Comparison of ENCODE assay signal across 2 cellular contexts in the genomic region with DNA sequence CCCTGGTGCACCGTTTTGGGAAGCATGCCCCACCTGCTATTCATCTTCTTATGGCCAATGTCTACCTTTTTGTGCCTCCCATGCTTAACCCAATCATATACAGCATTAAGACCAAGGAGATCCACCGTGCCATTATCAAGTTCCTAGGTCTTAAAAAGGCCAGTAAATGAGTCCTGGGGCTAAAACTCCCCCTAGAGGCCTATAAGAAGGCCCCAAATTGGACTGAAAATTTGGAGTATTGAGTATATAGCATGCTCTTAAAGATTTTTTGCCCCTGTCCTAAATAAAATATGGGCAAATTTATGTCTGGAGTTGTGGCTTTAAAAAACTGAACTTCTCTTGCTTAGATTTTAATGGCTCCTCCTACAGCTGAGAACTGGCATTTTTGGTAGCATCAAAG.
TF ChIP-seq lines count a peak whose summit lies in the region.

No MANE protein-coding gene starts in this region.

TF ChIP-seq in SK-N-SH, 30 proteins besides CTCF, POLR2A, EP300 and RAD21 (continued from another document):
- TF ChIP-seq, protein P1, sequence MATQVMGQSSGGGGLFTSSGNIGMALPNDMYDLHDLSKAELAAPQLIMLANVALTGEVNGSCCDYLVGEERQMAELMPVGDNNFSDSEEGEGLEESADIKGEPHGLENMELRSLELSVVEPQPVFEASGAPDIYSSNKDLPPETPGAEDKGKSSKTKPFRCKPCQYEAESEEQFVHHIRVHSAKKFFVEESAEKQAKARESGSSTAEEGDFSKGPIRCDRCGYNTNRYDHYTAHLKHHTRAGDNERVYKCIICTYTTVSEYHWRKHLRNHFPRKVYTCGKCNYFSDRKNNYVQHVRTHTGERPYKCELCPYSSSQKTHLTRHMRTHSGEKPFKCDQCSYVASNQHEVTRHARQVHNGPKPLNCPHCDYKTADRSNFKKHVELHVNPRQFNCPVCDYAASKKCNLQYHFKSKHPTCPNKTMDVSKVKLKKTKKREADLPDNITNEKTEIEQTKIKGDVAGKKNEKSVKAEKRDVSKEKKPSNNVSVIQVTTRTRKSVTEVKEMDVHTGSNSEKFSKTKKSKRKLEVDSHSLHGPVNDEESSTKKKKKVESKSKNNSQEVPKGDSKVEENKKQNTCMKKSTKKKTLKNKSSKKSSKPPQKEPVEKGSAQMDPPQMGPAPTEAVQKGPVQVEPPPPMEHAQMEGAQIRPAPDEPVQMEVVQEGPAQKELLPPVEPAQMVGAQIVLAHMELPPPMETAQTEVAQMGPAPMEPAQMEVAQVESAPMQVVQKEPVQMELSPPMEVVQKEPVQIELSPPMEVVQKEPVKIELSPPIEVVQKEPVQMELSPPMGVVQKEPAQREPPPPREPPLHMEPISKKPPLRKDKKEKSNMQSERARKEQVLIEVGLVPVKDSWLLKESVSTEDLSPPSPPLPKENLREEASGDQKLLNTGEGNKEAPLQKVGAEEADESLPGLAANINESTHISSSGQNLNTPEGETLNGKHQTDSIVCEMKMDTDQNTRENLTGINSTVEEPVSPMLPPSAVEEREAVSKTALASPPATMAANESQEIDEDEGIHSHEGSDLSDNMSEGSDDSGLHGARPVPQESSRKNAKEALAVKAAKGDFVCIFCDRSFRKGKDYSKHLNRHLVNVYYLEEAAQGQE (IDR thresholded peaks at IDR 0.05; ENCODE audit: low read depth, low read length) = no peak
- no peak for TF ChIP-seq RCOR1 (IDR thresholded peaks at IDR 0.05; ENCODE audit: low read length)
- TF ChIP-seq SMC3 (IDR thresholded peaks at IDR 0.05; ENCODE audit: low read depth, low read length) = no peak
- no peak for TF ChIP-seq NFIC (IDR thresholded peaks at IDR 0.05; ENCODE audit: borderline replicate concordance)
- TF ChIP-seq ELF1 (IDR thresholded peaks at IDR 0.05) = no peak
- TF ChIP-seq GATA2 (CRISPR knock-in tag; IDR thresholded peaks at IDR 0.05) = no peak
- TF ChIP-seq SIN3A (IDR thresholded peaks at IDR 0.05; ENCODE audit: borderline replicate concordance, low read depth, low read length) = no peak
- no peak for TF ChIP-seq TCF12 (IDR thresholded peaks at IDR 0.05)
- TF ChIP-seq, protein P2, sequence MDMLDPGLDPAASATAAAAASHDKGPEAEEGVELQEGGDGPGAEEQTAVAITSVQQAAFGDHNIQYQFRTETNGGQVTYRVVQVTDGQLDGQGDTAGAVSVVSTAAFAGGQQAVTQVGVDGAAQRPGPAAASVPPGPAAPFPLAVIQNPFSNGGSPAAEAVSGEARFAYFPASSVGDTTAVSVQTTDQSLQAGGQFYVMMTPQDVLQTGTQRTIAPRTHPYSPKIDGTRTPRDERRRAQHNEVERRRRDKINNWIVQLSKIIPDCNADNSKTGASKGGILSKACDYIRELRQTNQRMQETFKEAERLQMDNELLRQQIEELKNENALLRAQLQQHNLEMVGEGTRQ (IDR thresholded peaks at IDR 0.05; ENCODE audit: borderline replicate concordance, low read depth, low read length) = no peak
- TF ChIP-seq YY1 (IDR thresholded peaks at IDR 0.05; ENCODE audit: low read depth) = no peak
- TF ChIP-seq, protein P3, sequence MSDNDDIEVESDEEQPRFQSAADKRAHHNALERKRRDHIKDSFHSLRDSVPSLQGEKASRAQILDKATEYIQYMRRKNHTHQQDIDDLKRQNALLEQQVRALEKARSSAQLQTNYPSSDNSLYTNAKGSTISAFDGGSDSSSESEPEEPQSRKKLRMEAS (IDR thresholded peaks at IDR 0.05; ENCODE audit: low read depth) = no peak
- no peak for TF ChIP-seq FOXJ3 (CRISPR knock-in tag; IDR thresholded peaks at IDR 0.05)

TF ChIP-seq in SK-N-SH treated with all-trans-retinoic acid at 6 μM for 48 hours, 23 proteins besides CTCF, POLR2A, EP300 and RAD21 (continued from another document):
- TF ChIP-seq, protein P4, sequence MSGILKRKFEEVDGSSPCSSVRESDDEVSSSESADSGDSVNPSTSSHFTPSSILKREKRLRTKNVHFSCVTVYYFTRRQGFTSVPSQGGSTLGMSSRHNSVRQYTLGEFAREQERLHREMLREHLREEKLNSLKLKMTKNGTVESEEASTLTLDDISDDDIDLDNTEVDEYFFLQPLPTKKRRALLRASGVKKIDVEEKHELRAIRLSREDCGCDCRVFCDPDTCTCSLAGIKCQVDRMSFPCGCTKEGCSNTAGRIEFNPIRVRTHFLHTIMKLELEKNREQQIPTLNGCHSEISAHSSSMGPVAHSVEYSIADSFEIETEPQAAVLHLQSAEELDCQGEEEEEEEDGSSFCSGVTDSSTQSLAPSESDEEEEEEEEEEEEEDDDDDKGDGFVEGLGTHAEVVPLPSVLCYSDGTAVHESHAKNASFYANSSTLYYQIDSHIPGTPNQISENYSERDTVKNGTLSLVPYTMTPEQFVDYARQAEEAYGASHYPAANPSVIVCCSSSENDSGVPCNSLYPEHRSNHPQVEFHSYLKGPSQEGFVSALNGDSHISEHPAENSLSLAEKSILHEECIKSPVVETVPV (CRISPR knock-in tag; IDR thresholded peaks at IDR 0.05) = no peak
- TF ChIP-seq, protein P5, sequence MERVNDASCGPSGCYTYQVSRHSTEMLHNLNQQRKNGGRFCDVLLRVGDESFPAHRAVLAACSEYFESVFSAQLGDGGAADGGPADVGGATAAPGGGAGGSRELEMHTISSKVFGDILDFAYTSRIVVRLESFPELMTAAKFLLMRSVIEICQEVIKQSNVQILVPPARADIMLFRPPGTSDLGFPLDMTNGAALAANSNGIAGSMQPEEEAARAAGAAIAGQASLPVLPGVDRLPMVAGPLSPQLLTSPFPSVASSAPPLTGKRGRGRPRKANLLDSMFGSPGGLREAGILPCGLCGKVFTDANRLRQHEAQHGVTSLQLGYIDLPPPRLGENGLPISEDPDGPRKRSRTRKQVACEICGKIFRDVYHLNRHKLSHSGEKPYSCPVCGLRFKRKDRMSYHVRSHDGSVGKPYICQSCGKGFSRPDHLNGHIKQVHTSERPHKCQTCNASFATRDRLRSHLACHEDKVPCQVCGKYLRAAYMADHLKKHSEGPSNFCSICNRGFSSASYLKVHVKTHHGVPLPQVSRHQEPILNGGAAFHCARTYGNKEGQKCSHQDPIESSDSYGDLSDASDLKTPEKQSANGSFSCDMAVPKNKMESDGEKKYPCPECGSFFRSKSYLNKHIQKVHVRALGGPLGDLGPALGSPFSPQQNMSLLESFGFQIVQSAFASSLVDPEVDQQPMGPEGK (CRISPR knock-in tag; IDR thresholded peaks at IDR 0.05; ENCODE audit: borderline replicate concordance) = no peak
- TF ChIP-seq, protein P6, sequence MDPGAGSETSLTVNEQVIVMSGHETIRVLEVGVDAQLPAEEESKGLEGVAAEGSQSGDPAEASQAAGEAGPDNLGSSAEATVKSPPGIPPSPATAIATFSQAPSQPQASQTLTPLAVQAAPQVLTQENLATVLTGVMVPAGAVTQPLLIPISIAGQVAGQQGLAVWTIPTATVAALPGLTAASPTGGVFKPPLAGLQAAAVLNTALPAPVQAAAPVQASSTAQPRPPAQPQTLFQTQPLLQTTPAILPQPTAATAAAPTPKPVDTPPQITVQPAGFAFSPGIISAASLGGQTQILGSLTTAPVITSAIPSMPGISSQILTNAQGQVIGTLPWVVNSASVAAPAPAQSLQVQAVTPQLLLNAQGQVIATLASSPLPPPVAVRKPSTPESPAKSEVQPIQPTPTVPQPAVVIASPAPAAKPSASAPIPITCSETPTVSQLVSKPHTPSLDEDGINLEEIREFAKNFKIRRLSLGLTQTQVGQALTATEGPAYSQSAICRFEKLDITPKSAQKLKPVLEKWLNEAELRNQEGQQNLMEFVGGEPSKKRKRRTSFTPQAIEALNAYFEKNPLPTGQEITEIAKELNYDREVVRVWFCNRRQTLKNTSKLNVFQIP (CRISPR knock-in tag; IDR thresholded peaks at IDR 0.05; ENCODE audit: borderline replicate concordance, low read depth) = no peak
- no peak for TF ChIP-seq ARNTL (CRISPR knock-in tag; IDR thresholded peaks at IDR 0.05; ENCODE audit: borderline replicate concordance, low read depth)
- no peak for TF ChIP-seq ESRRG (CRISPR knock-in tag; IDR thresholded peaks at IDR 0.05)
- TF ChIP-seq, protein P7, sequence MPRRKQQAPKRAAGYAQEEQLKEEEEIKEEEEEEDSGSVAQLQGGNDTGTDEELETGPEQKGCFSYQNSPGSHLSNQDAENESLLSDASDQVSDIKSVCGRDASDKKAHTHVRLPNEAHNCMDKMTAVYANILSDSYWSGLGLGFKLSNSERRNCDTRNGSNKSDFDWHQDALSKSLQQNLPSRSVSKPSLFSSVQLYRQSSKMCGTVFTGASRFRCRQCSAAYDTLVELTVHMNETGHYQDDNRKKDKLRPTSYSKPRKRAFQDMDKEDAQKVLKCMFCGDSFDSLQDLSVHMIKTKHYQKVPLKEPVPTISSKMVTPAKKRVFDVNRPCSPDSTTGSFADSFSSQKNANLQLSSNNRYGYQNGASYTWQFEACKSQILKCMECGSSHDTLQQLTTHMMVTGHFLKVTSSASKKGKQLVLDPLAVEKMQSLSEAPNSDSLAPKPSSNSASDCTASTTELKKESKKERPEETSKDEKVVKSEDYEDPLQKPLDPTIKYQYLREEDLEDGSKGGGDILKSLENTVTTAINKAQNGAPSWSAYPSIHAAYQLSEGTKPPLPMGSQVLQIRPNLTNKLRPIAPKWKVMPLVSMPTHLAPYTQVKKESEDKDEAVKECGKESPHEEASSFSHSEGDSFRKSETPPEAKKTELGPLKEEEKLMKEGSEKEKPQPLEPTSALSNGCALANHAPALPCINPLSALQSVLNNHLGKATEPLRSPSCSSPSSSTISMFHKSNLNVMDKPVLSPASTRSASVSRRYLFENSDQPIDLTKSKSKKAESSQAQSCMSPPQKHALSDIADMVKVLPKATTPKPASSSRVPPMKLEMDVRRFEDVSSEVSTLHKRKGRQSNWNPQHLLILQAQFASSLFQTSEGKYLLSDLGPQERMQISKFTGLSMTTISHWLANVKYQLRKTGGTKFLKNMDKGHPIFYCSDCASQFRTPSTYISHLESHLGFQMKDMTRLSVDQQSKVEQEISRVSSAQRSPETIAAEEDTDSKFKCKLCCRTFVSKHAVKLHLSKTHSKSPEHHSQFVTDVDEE (CRISPR knock-in tag; IDR thresholded peaks at IDR 0.05) = no peak
- no peak for TF ChIP-seq BACH2 (CRISPR knock-in tag; IDR thresholded peaks at IDR 0.05; ENCODE audit: borderline replicate concordance)
- no peak for TF ChIP-seq TCF4 (CRISPR knock-in tag; IDR thresholded peaks at IDR 0.05; ENCODE audit: borderline replicate concordance)
- TF ChIP-seq ZFP3 (CRISPR knock-in tag; IDR thresholded peaks at IDR 0.05) = no peak
- TF ChIP-seq RARB (CRISPR knock-in tag; IDR thresholded peaks at IDR 0.05) = no peak
- TF ChIP-seq ZC3H10 (CRISPR knock-in tag; IDR thresholded peaks at IDR 0.05) = no peak
- TF ChIP-seq PPARA (CRISPR knock-in tag; IDR thresholded peaks at IDR 0.05; ENCODE audit: borderline replicate concordance) = no peak
- no peak for TF ChIP-seq CSDC2 (CRISPR knock-in tag; IDR thresholded peaks at IDR 0.05)
- no peak for TF ChIP-seq ZFP30 (CRISPR knock-in tag; IDR thresholded peaks at IDR 0.05)
- TF ChIP-seq GLIS3 (CRISPR knock-in tag; IDR thresholded peaks at IDR 0.05) = no peak
